In genomic region chr16:57299719-57300386, GRCh38 we compare ENCODE assay signal across 8 cellular contexts. TPM values are rescaled to one million over a fixed set of nuclear protein-coding genes. Genes with fewer than 3 reads are reported as not detected.
DNase-seq lines count a peak whose midpoint lies in the region; ATAC-seq and TF ChIP-seq lines count a peak whose summit lies in the region.

No MANE protein-coding gene starts in this region.

- intact Hi-C loops in left ventricle myocardium inferior (cut with micrococcal nuclease) = loop anchor here (2.0 to 5.0 kb wide), 2 partner anchors 53 to 117 kb away; partner anchors contain the start of gene ARL2BP

- H3K27me3 ChIP-seq in left ventricle myocardium inferior (ENCODE audit: low read depth) = no peaks in the 10 kb centered on the region

- peak; percentile 52 for ATAC-seq in HG02610 (IDR thresholded peaks at IDR 0.05; ENCODE audit: unreplicated experiment)

- peaks cover 9% of the 10 kb centered on the region for H3K4me1 Mint-ChIP-seq in progenitor cell of endocrine pancreas (ENCODE audit: low read depth)

- peaks cover 9% of the 10 kb centered on the region for H3K27me3 Mint-ChIP-seq in progenitor cell of endocrine pancreas

- H3K27ac ChIP-seq in left ventricle myocardium inferior (replicated peaks) = peak overlapping the region; percentile 95
- peak overlapping the region; percentile 78 for H3K27ac ChIP-seq in urinary bladder (ENCODE audit: low read depth)

- H3K36me3 ChIP-seq in left ventricle myocardium inferior (no peaks in the 10 kb centered on the region), urinary bladder (ENCODE audit: insufficient read depth) (no peaks in the 10 kb centered on the region)

- H3K4me3 ChIP-seq in left ventricle myocardium inferior (peak overlapping the region; percentile 65), urinary bladder (ENCODE audit: low read depth, low read length) (peak overlapping the region; percentile 7)

- H3K4me1 ChIP-seq in left ventricle myocardium inferior = peaks cover 35% of the 10 kb centered on the region
- no peaks in the 10 kb centered on the region for H3K4me1 ChIP-seq in urinary bladder (ENCODE audit: insufficient read depth)

- H3K36me3 Mint-ChIP-seq in progenitor cell of endocrine pancreas (ENCODE audit: insufficient read depth) = no peaks in the 10 kb centered on the region

- TF ChIP-seq CTCF in GM10248 (IDR thresholded peaks at IDR 0.05; ENCODE audit: control extremely low read depth, extremely low read depth, low read depth, missing control alignments) = no peak
- TF ChIP-seq CTCF in left ventricle myocardium inferior (IDR thresholded peaks at IDR 0.05; ENCODE audit: borderline replicate concordance) = peak; percentile 64
- peak; percentile 40 for TF ChIP-seq CTCF in progenitor cell of endocrine pancreas (IDR thresholded peaks at IDR 0.05; ENCODE audit: unreplicated experiment)

- DNase-seq in GM10248 (ENCODE audit: extremely low spot score) (peak; percentile 78), NCI-H1105 treated with DMSO at 0.1 percent for 48 hours (lab: John Stamatoyannopoulos, UW) (peak; percentile 69), T follicular helper cell (ENCODE audit: low read depth) (peak; percentile 73), amniotic stem cell (lab: John Stamatoyannopoulos, UW) (peak; percentile 98), left ventricle myocardium inferior (peak; percentile 83), progenitor cell of endocrine pancreas (ENCODE audit: low spot score, unreplicated experiment) (peak; percentile 79)

- no peak overlapping the region for H3K4me3 Mint-ChIP-seq in progenitor cell of endocrine pancreas (ENCODE audit: low read depth)

- under 1% methylated on average over 35 of the region's 35 CpGs for WGBS in urinary bladder

- POLR2A ChIA-PET in GM10248 (lab: Yijun Ruan, JAX) = interaction anchor here (0.6 to 1.1 kb wide), 2 partner anchors 70 to 118 kb away, joined by 3 read pairs; no protein-coding TSS in a partner anchor

- H3K27ac Mint-ChIP-seq in progenitor cell of endocrine pancreas = no peak overlapping the region

- CTCF ChIA-PET in GM10248 (lab: Yijun Ruan, JAX) = interaction anchor here (0.6 to 11.1 kb wide), 45 partner anchors 8 to 276 kb away, joined by 3 to 454 read pairs (median 4); partner anchors contain the start of genes ARL2BP, CCDC102A, CCL17 and CIAPIN1

- no peaks in the 10 kb centered on the region for H3K9me3 ChIP-seq in left ventricle myocardium inferior (replicated peaks)

- no peaks in the 10 kb centered on the region for H3K9me3 Mint-ChIP-seq in progenitor cell of endocrine pancreas (ENCODE audit: low read depth)

RNA-seq across cellular contexts. Expression of gene PLLP, which starts 15.4 kb away (rescaled TPM):
- total RNA-seq in left ventricle myocardium inferior (5.2 TPM), progenitor cell of endocrine pancreas (1.6 and 2.9 TPM in 2 replicates), urinary bladder (2.5 TPM)
- 9.5 TPM for polyA plus RNA-seq in urinary bladder

RNA-seq across cellular contexts. Expression of gene ARL2BP, which starts 54.8 kb away (rescaled TPM):
- total RNA-seq in left ventricle myocardium inferior = 57.8 TPM
- total RNA-seq in progenitor cell of endocrine pancreas = 40.7 and 43.0 TPM in 2 replicates
- 84.5 TPM for total RNA-seq in urinary bladder
- 58.3 TPM for polyA plus RNA-seq in urinary bladder

RNA-seq across cellular contexts. Expression of gene CCL22, which starts 58.7 kb away (rescaled TPM):
- total RNA-seq in left ventricle myocardium inferior (not detected), progenitor cell of endocrine pancreas (not detected in 2 replicates), urinary bladder (not detected)
- 0.10 TPM for polyA plus RNA-seq in urinary bladder

Comparison
In these comparisons a context has a peak if more than half of its experiments do, and no peak if none do; other contexts are left out.
1. Peak in every context shown above with its lines: DNase-seq, ATAC-seq, H3K4me3 ChIP-seq and H3K27ac ChIP-seq.